Comparison of ENCODE assay signal across 16 cellular contexts in genomic region chr6:14743126-14743464, GRCh38.
DNase-seq lines count a peak whose midpoint lies in the region; ATAC-seq, FAIRE-seq and TF ChIP-seq lines count a peak whose summit lies in the region.
"Had no signal": no experiment of that assay in that cellular context is flagged by ENCODE, and none has a peak within 500 bp of the region (broad histone marks: within the 10 kb centered on the region; RNA-seq: fewer than 3 reads in every experiment).

No MANE protein-coding gene starts in this region.

- TF ChIP-seq CTCF in left lung (IDR thresholded peaks at IDR 0.05) (no peak), vagina (IDR thresholded peaks at IDR 0.05) (no peak), D721Med (IDR thresholded peaks at IDR 0.05; ENCODE audit: insufficient read depth, missing control alignments) (no peak), GM10248 (IDR thresholded peaks at IDR 0.05; ENCODE audit: control extremely low read depth, extremely low read depth, low read depth, missing control alignments) (no peak)

- H3K27me3 ChIP-seq in left lung (no peaks in the 10 kb centered on the region), vagina (no peaks in the 10 kb centered on the region)

- intact Hi-C loops in activated T-helper 1 cell treated with anti-CD3 and anti-CD28 coated beads, Interleukin-12 subunit alpha, Interleukin-12 subunit beta, Interleukin-2, Interleukin-4 antibody, amounts not matched to agents 30 ng/mL and 10 ng/mL and 1 ng/mL, durations not matched to agents 14 hours and 24 hours and 36 hours (cut with micrococcal nuclease) = loop anchor here (1.0 kb wide), 2 partner anchors 116 to 132 kb away; no protein-coding TSS in a partner anchor
- intact Hi-C loops in left lung (cut with DNase I) (no loop called here), vagina (cut with DNase I) (no loop called here)

- H3K36me3 ChIP-seq in left lung (no peaks in the 10 kb centered on the region), vagina (no peaks in the 10 kb centered on the region)

- FAIRE-seq in D721Med (lab: Jason Lieb, UNC) = no peak
- FAIRE-seq: GM18507 had no signal

- no peaks in the 10 kb centered on the region for H3K9me3 ChIP-seq in left lung
- no peaks in the 10 kb centered on the region for H3K9me3 ChIP-seq in vagina

- CTCF ChIA-PET in GM10248 (lab: Yijun Ruan, JAX) = no interaction called here

- ATAC-seq in left lung = no peak
- ATAC-seq in GM18520 (IDR thresholded peaks at IDR 0.05; ENCODE audit: unreplicated experiment) = no peak

- H3K9me3 Mint-ChIP-seq in activated T-helper 1 cell treated with anti-CD3 and anti-CD28 coated beads, Interleukin-12 subunit alpha, Interleukin-12 subunit beta, Interleukin-2, Interleukin-4 antibody, amounts not matched to agents 30 ng/mL and 10 ng/mL and 1 ng/mL, durations not matched to agents 14 hours and 24 hours and 36 hours = peaks cover 18% of the 10 kb centered on the region

- H3K4me1 ChIP-seq in left lung (peaks cover 0 to 35% of the 10 kb centered on the region in 2 donors), vagina (peaks cover 10% of the 10 kb centered on the region)

- H3K27ac Mint-ChIP-seq in activated T-helper 1 cell treated with anti-CD3 and anti-CD28 coated beads, Interleukin-12 subunit alpha, Interleukin-12 subunit beta, Interleukin-2, Interleukin-4 antibody, amounts not matched to agents 30 ng/mL and 10 ng/mL and 1 ng/mL, durations not matched to agents 14 hours and 24 hours and 36 hours = peak overlapping the region; percentile 94

- DNase-seq in stimulated activated CD4-positive, alpha-beta T cell treated with anti-CD3 and anti-CD28 coated beads, Interleukin-15, amount 100 ng/mL, for 24 hours = peak; percentile 45
- no peak for DNase-seq in stimulated activated CD4-positive, alpha-beta T cell treated with anti-CD3 and anti-CD28 coated beads, Interleukin-12 subunit alpha, Interleukin-12 subunit beta, amount 100 ng/mL, for 4 hours
- DNase-seq in activated T-helper 1 cell treated with anti-CD3 and anti-CD28 coated beads, Interleukin-12 subunit alpha, Interleukin-12 subunit beta, Interleukin-2, Interleukin-4 antibody, amounts not matched to agents 30 ng/mL and 10 ng/mL and 1 ng/mL, durations not matched to agents 14 hours and 24 hours and 36 hours (ENCODE audit: low spot score) = no peak
- DNase-seq in left lung (no peak), vagina (ENCODE audit: extremely low spot score in 2 of 2) (no peak), D721Med (ENCODE audit: insufficient read length, low spot score) (no peak), GM10248 (ENCODE audit: extremely low spot score) (no peak)
- DNase-seq: activated CD4-positive, alpha-beta T cell treated with anti-CD3 and anti-CD28 coated beads, Interleukin-2, amount 50 U/mL, for 4 hours; aorta; effector CD8-positive, alpha-beta T cell; NCI-H2107; NK-92 treated with Interleukin-12 subunit alpha and Interleukin-12 subunit beta, amount 100 ng/mL, for 24 hours; nucleus accumbens had no signal

- peak overlapping the region; percentile 66 for H3K4me3 Mint-ChIP-seq in activated T-helper 1 cell treated with anti-CD3 and anti-CD28 coated beads, Interleukin-12 subunit alpha, Interleukin-12 subunit beta, Interleukin-2, Interleukin-4 antibody, amounts not matched to agents 30 ng/mL and 10 ng/mL and 1 ng/mL, durations not matched to agents 14 hours and 24 hours and 36 hours
- H3K4me3 Mint-ChIP-seq: CD4-positive, CD25-positive, alpha-beta regulatory T cell had no signal

- no peaks in the 10 kb centered on the region for H3K27me3 Mint-ChIP-seq in activated T-helper 1 cell treated with anti-CD3 and anti-CD28 coated beads, Interleukin-12 subunit alpha, Interleukin-12 subunit beta, Interleukin-2, Interleukin-4 antibody, amounts not matched to agents 30 ng/mL and 10 ng/mL and 1 ng/mL, durations not matched to agents 14 hours and 24 hours and 36 hours (ENCODE audit: insufficient read depth)
- H3K27me3 Mint-ChIP-seq: CD4-positive, CD25-positive, alpha-beta regulatory T cell had no signal

- H3K4me3 ChIP-seq in left lung = no peak overlapping the region
- no peak overlapping the region for H3K4me3 ChIP-seq in vagina

- POLR2A ChIA-PET in GM10248 (lab: Yijun Ruan, JAX) = no interaction called here

- no peak for TF ChIP-seq POLR2A in vagina (IDR thresholded peaks at IDR 0.05)

- H3K27ac ChIP-seq in left lung = peak overlapping the region; percentile 22 to 89
- H3K27ac ChIP-seq in vagina = peak overlapping the region; percentile 34

- peaks cover 27% of the 10 kb centered on the region for H3K36me3 Mint-ChIP-seq in activated T-helper 1 cell treated with anti-CD3 and anti-CD28 coated beads, Interleukin-12 subunit alpha, Interleukin-12 subunit beta, Interleukin-2, Interleukin-4 antibody, amounts not matched to agents 30 ng/mL and 10 ng/mL and 1 ng/mL, durations not matched to agents 14 hours and 24 hours and 36 hours (ENCODE audit: low read depth)
- H3K36me3 Mint-ChIP-seq: CD4-positive, CD25-positive, alpha-beta regulatory T cell had no signal

- H3K4me1 Mint-ChIP-seq in activated T-helper 1 cell treated with anti-CD3 and anti-CD28 coated beads, Interleukin-12 subunit alpha, Interleukin-12 subunit beta, Interleukin-2, Interleukin-4 antibody, amounts not matched to agents 30 ng/mL and 10 ng/mL and 1 ng/mL, durations not matched to agents 14 hours and 24 hours and 36 hours (ENCODE audit: low read depth) = peaks cover 80% of the 10 kb centered on the region
